In genomic region chr2:144332356-144333143, GRCh38 we compare ENCODE assay signal across 1 cellular context.
TF ChIP-seq lines count a peak whose summit lies in the region.

No MANE protein-coding gene starts in this region.

TF ChIP-seq in GM12878, 131 proteins besides CTCF, POLR2A, EP300 and RAD21 (continued from another document and continues in another):
- TF ChIP-seq POLR2AphosphoS2 (IDR thresholded peaks at IDR 0.05; ENCODE audit: low read depth, low read length) (no peak), RUNX3 (IDR thresholded peaks at IDR 0.05; ENCODE audit: low read length) (no peak), SP1 (IDR thresholded peaks at IDR 0.05; ENCODE audit: low read depth, low read length) (peak; percentile 11), EED (IDR thresholded peaks at IDR 0.05; ENCODE audit: low read depth) (0 out of 2 replicates have a peak, but pooled peaks have one; percentile 7), DPF2 (IDR thresholded peaks at IDR 0.05) (peak; percentile 37), HCFC1 (IDR thresholded peaks at IDR 0.05; ENCODE audit: low read length) (no peak), ELK1 (IDR thresholded peaks at IDR 0.05; ENCODE audit: low read depth, low read length) (no peak), CHD2 (IDR thresholded peaks at IDR 0.05; ENCODE audit: borderline replicate concordance, low read depth, low read length) (0 out of 2 replicates have a peak, but pooled peaks have one; percentile 52), ZNF592 (IDR thresholded peaks at IDR 0.05) (no peak), ZNF384 (IDR thresholded peaks at IDR 0.05; ENCODE audit: borderline replicate concordance, low read depth, low read length) (no peak), ZSCAN29 (IDR thresholded peaks at IDR 0.05) (no peak), ZZZ3 (IDR thresholded peaks at IDR 0.05; ENCODE audit: control insufficient read depth, insufficient read length, low read depth) (no peak), TCF3 (IDR thresholded peaks at IDR 0.05; ENCODE audit: borderline replicate concordance, insufficient read depth, low read depth, low read length) (no peak), CBFB (IDR thresholded peaks at IDR 0.05; ENCODE audit: low read depth) (no peak), SREBF2 (IDR thresholded peaks at IDR 0.05; ENCODE audit: low read length) (no peak), YY1 (IDR thresholded peaks at IDR 0.05; ENCODE audit: low read depth, low read length) (peak; percentile 44; the same call in 1 of the 2 replicates), HDAC2 (IDR thresholded peaks at IDR 0.05) (no peak), BACH1 (IDR thresholded peaks at IDR 0.05; ENCODE audit: borderline replicate concordance) (peak; percentile 56; the same call in 1 of the 2 replicates), MEF2B (IDR thresholded peaks at IDR 0.05; ENCODE audit: partially characterized antibody, poor library complexity, severe bottlenecking) (no peak), IKZF2 (IDR thresholded peaks at IDR 0.05) (peak; percentile 33 to 34; a peak in 2 of 4 replicates), ZNF217 (IDR thresholded peaks at IDR 0.05) (0 out of 2 replicates have a peak, but pooled peaks have one; percentile 20), SUPT20H (IDR thresholded peaks at IDR 0.05; ENCODE audit: borderline replicate concordance, control insufficient read depth, low read depth, low read length) (no peak), BMI1 (IDR thresholded peaks at IDR 0.05; ENCODE audit: borderline replicate concordance) (no peak), PRDM15 (CRISPR knock-in tag; IDR thresholded peaks at IDR 0.05) (no peak), CEBPZ (IDR thresholded peaks at IDR 0.05; ENCODE audit: low read depth, low read length) (no peak), ETV6 (conservative IDR thresholded peaks at IDR 0.05 in 1 of 2, IDR thresholded peaks at IDR 0.05 in 1 of 2; ENCODE audit: borderline replicate concordance in 1 of 2, low read depth in 1 of 2) (no peak), RBBP5 (conservative IDR thresholded peaks at IDR 0.05) (no peak), NR2C2 (IDR thresholded peaks at IDR 0.05; ENCODE audit: borderline replicate concordance, control insufficient read depth, insufficient read length, low read depth) (no peak), NFXL1 (IDR thresholded peaks at IDR 0.05; ENCODE audit: borderline replicate concordance) (no peak), E2F8 (IDR thresholded peaks at IDR 0.05; ENCODE audit: low read depth, partially characterized antibody) (no peak), SKIL (IDR thresholded peaks at IDR 0.05; ENCODE audit: low read depth, poor library complexity, severe bottlenecking) (no peak), MTA3 (IDR thresholded peaks at IDR 0.05; ENCODE audit: borderline replicate concordance, low read length) (no peak), ZBTB4 (CRISPR knock-in tag; IDR thresholded peaks at IDR 0.05) (no peak), STAT3 (IDR thresholded peaks at IDR 0.05; ENCODE audit: low read depth, low read length) (no peak), SMARCA5 (IDR thresholded peaks at IDR 0.05) (peak; percentile 36; the same call in 1 of the 2 replicates)
